Comparison of ENCODE assay signal across 1 cellular context in the genomic region with DNA sequence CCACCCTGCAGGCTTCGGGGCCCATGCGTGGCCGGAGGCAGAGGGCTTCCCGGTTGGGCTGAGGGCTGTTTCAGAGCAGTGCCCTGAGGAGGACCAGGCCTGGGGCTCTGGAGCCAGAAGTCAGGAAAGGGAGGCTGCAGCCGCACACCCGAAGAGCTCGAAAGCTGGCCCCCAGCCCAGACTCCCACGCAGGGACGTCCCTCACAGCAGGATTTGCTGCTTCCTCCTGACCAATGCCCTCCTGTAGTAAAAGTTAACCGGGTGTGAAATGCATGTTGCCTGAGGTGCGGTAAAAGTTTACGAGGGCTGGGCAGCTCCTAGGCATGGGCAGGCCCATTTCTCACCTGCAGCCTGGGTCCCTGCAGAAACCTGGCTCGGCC.
TF ChIP-seq lines count a peak whose summit lies in the region.

No MANE protein-coding gene starts in this region.

TF ChIP-seq in GM23338, 12 proteins besides CTCF, POLR2A, EP300 and RAD21 (continued from another document):
- TF ChIP-seq, protein P1, sequence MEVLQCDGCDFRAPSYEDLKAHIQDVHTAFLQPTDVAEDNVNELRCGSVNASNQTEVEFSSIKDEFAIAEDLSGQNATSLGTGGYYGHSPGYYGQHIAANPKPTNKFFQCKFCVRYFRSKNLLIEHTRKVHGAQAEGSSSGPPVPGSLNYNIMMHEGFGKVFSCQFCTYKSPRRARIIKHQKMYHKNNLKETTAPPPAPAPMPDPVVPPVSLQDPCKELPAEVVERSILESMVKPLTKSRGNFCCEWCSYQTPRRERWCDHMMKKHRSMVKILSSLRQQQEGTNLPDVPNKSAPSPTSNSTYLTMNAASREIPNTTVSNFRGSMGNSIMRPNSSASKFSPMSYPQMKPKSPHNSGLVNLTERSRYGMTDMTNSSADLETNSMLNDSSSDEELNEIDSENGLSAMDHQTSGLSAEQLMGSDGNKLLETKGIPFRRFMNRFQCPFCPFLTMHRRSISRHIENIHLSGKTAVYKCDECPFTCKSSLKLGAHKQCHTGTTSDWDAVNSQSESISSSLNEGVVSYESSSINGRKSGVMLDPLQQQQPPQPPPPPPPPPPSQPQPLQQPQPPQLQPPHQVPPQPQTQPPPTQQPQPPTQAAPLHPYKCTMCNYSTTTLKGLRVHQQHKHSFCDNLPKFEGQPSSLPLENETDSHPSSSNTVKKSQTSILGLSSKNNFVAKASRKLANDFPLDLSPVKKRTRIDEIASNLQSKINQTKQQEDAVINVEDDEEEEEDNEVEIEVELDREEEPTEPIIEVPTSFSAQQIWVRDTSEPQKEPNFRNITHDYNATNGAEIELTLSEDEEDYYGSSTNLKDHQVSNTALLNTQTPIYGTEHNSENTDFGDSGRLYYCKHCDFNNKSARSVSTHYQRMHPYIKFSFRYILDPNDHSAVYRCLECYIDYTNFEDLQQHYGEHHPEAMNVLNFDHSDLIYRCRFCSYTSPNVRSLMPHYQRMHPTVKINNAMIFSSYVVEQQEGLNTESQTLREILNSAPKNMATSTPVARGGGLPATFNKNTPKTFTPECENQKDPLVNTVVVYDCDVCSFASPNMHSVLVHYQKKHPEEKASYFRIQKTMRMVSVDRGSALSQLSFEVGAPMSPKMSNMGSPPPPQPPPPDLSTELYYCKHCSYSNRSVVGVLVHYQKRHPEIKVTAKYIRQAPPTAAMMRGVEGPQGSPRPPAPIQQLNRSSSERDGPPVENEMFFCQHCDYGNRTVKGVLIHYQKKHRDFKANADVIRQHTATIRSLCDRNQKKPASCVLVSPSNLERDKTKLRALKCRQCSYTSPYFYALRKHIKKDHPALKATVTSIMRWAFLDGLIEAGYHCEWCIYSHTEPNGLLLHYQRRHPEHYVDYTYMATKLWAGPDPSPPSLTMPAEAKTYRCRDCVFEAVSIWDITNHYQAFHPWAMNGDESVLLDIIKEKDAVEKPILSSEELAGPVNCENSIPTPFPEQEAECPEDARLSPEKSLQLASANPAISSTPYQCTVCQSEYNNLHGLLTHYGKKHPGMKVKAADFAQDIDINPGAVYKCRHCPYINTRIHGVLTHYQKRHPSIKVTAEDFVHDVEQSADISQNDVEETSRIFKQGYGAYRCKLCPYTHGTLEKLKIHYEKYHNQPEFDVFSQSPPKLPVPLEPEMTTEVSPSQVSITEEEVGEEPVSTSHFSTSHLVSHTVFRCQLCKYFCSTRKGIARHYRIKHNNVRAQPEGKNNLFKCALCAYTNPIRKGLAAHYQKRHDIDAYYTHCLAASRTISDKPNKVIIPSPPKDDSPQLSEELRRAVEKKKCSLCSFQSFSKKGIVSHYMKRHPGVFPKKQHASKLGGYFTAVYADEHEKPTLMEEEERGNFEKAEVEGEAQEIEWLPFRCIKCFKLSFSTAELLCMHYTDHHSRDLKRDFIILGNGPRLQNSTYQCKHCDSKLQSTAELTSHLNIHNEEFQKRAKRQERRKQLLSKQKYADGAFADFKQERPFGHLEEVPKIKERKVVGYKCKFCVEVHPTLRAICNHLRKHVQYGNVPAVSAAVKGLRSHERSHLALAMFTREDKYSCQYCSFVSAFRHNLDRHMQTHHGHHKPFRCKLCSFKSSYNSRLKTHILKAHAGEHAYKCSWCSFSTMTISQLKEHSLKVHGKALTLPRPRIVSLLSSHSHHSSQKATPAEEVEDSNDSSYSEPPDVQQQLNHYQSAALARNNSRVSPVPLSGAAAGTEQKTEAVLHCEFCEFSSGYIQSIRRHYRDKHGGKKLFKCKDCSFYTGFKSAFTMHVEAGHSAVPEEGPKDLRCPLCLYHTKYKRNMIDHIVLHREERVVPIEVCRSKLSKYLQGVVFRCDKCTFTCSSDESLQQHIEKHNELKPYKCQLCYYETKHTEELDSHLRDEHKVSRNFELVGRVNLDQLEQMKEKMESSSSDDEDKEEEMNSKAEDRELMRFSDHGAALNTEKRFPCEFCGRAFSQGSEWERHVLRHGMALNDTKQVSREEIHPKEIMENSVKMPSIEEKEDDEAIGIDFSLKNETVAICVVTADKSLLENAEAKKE (CRISPR knock-in tag; IDR thresholded peaks at IDR 0.05), result no peak
- TF ChIP-seq STAT1 (IDR thresholded peaks at IDR 0.05; ENCODE audit: unreplicated experiment) (no peak), ZNF114 (CRISPR knock-in tag; IDR thresholded peaks at IDR 0.05) (no peak), CREB1 (CRISPR knock-in tag; IDR thresholded peaks at IDR 0.05; ENCODE audit: low read depth) (no peak), EZH2phosphoT487 (IDR thresholded peaks at IDR 0.05; ENCODE audit: unreplicated experiment) (no peak), POLR2AphosphoS5 (IDR thresholded peaks at IDR 0.05; ENCODE audit: low read depth) (no peak), NANOG (IDR thresholded peaks at IDR 0.05; ENCODE audit: borderline replicate concordance) (no peak)
